ENCODE assay signal across 8 cellular contexts in the genomic region with DNA sequence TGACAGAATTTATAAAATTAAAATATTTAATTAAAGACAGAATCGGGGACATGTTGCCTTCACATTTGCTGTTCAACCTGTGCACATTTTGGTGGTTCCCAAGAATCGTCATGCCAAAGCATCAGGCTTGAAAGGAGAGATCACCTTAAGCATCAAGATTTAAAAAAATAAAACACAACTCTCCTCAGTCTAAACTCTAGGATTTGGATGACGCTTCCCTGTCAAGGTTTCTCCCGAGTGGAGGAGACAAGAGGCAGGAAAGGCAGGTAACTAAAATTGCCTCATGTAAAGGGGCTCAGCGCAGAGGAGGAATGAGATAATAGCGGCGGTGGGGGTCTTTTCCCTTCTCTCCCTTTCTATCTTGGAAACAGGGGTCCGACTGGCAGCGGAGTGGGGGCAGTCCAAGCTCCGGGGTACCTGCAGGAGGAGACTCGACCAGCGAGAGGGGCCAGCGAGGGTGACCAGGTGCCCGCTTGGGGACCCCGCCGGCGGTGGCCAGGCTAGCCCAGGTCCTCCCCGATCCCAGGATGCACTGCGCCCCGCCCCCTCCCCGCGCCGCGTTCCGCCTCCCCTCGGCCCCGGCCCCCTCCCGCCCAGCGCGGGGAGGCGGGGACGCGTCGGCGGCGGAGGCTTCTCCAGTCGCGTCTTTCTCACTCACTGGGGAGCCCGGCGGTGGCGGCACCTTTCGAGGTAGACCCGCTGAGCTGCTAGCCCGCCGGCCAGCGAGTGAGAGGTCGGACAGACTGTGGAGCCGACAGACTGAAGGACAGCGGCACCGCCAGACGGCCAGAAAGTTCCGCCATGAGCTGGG. TPM values are rescaled to one million over a fixed set of nuclear protein-coding genes. Genes with fewer than 3 reads are reported as not detected.
DNase-seq lines count a peak whose midpoint lies in the region; ATAC-seq and TF ChIP-seq lines count a peak whose summit lies in the region.

TSS of gene FNBP1L (plus strand) at position 638 of the 811 bp plus-strand sequence. CDS start at position 802, 164 bp downstream.

- peaks cover 17% of the 10 kb centered on the region for H3K4me1 Mint-ChIP-seq in T-helper 2 cell treated with Interferon-gamma antibody and Interleukin-4, amounts not matched to agents 5 μg/mL and 100 μg/mL, for 36 hours (ENCODE audit: low read depth)

- H3K27ac Mint-ChIP-seq in T-helper 2 cell treated with Interferon-gamma antibody and Interleukin-4, amounts not matched to agents 5 μg/mL and 100 μg/mL, for 36 hours = no peak within 1 kb of the TSS

- peak within 1 kb of the TSS; percentile 87 for H3K4me3 Mint-ChIP-seq in T-helper 2 cell treated with Interferon-gamma antibody and Interleukin-4, amounts not matched to agents 5 μg/mL and 100 μg/mL, for 36 hours

- peaks cover 47% of the 10 kb centered on the region for H3K79me2 ChIP-seq in hepatocyte

- TF ChIP-seq CTCF in NB4 (IDR thresholded peaks at IDR 0.05; ENCODE audit: low read depth, low read length) (no peak), hepatocyte (IDR thresholded peaks at IDR 0.05; ENCODE audit: poor library complexity) (no peak), uterus (IDR thresholded peaks at IDR 0.05) (no peak)

- H3K9me3 Mint-ChIP-seq in T-helper 2 cell treated with Interferon-gamma antibody and Interleukin-4, amounts not matched to agents 5 μg/mL and 100 μg/mL, for 36 hours = no peaks in the 10 kb centered on the region

- DNase-seq in DMS79 (lab: John Stamatoyannopoulos, UW) = peak; percentile 67
- DNase-seq in NB4 (ENCODE audit: low read depth) = peak; percentile 65
- peak; percentile 45 for DNase-seq in T-helper 2 cell treated with Interferon-gamma antibody and Interleukin-4, amounts not matched to agents 5 μg/mL and 100 μg/mL, for 36 hours (ENCODE audit: low spot score)
- DNase-seq in astrocyte of the hippocampus (ENCODE audit: low read depth, low spot score) = peak; percentile 93
- DNase-seq in hepatocyte (ENCODE audit: low spot score) = peak; percentile 94
- peak; percentile 65 for DNase-seq in putamen (ENCODE audit: low spot score)
- peak; percentile 72 to 74 for DNase-seq in uterus

- intact Hi-C loops in uterus (cut with DNase I; ENCODE audit: low total_unique reads) = loop anchor here (5.0 to 10.0 kb wide), 2 partner anchors 167 to 400 kb away; no protein-coding TSS in a partner anchor

- peaks cover 34% of the 10 kb centered on the region for H4K20me1 ChIP-seq in hepatocyte (ENCODE audit: insufficient read depth, poor library complexity, severe bottlenecking)

- H3K36me3 ChIP-seq in hepatocyte (replicated peaks; ENCODE audit: insufficient read depth, low read depth) (no peaks in the 10 kb centered on the region), uterus (no peaks in the 10 kb centered on the region)

- H3K4me1 ChIP-seq in hepatocyte (ENCODE audit: insufficient read depth) (peaks cover 6% of the 10 kb centered on the region), uterus (no peaks in the 10 kb centered on the region)

- H3K36me3 Mint-ChIP-seq in T-helper 2 cell treated with Interferon-gamma antibody and Interleukin-4, amounts not matched to agents 5 μg/mL and 100 μg/mL, for 36 hours (ENCODE audit: low read depth) = no peaks in the 10 kb centered on the region

- peak within 1 kb of the TSS; percentile 98 for H3K27ac ChIP-seq in hepatocyte
- H3K27ac ChIP-seq in uterus = peak within 1 kb of the TSS; percentile 76 to 80

- H3K4me2 ChIP-seq in hepatocyte = peak within 1 kb of the TSS; percentile 77

- peak within 1 kb of the TSS; percentile 97 for H2AFZ ChIP-seq in hepatocyte

- no peak for TF ChIP-seq POLR2A in NB4 (IDR thresholded peaks at IDR 0.05; ENCODE audit: extremely low read depth, insufficient read length)
- peak; percentile 36 to 70 for TF ChIP-seq POLR2A in uterus (IDR thresholded peaks at IDR 0.05)

- H3K27me3 Mint-ChIP-seq in T-helper 2 cell treated with Interferon-gamma antibody and Interleukin-4, amounts not matched to agents 5 μg/mL and 100 μg/mL, for 36 hours (ENCODE audit: low read depth) = peaks cover 65% of the 10 kb centered on the region

- 3% methylated on average over 35 of the region's 52 CpGs for WGBS in hepatocyte (ENCODE audit: low lambda C conversion rate, missing lambda C conversion rate)

- ATAC-seq in GM19395 (IDR thresholded peaks at IDR 0.05; ENCODE audit: unreplicated experiment) = no peak

- H3K27me3 ChIP-seq in hepatocyte = no peaks in the 10 kb centered on the region
- H3K27me3 ChIP-seq in uterus = no peaks in the 10 kb centered on the region

- H3K9me3 ChIP-seq in hepatocyte (ENCODE audit: low read depth) (no peaks in the 10 kb centered on the region), uterus (no peaks in the 10 kb centered on the region)

- H3K9me2 ChIP-seq in hepatocyte (replicated peaks; ENCODE audit: insufficient read depth) = no peaks in the 10 kb centered on the region

- H3K4me3 ChIP-seq in NB4 (ENCODE audit: low read depth, low read length) (peak within 1 kb of the TSS; percentile 50), hepatocyte (peak within 1 kb of the TSS; percentile 87), uterus (peak within 1 kb of the TSS; percentile 82 to 97)

RNA-seq across cellular contexts. Expression of gene FNBP1L, which starts in this region (rescaled TPM):
- 97.1 and 98.8 TPM in 2 replicates for total RNA-seq in hepatocyte
- 37.3 and 46.8 TPM in 2 replicates for polyA plus RNA-seq in hepatocyte
- 10 to 100 TPM; 14.9 to 88.1 (median 23.0) TPM for total RNA-seq in uterus
